ENCODE assay signal across 1 cellular context in the genomic region with DNA sequence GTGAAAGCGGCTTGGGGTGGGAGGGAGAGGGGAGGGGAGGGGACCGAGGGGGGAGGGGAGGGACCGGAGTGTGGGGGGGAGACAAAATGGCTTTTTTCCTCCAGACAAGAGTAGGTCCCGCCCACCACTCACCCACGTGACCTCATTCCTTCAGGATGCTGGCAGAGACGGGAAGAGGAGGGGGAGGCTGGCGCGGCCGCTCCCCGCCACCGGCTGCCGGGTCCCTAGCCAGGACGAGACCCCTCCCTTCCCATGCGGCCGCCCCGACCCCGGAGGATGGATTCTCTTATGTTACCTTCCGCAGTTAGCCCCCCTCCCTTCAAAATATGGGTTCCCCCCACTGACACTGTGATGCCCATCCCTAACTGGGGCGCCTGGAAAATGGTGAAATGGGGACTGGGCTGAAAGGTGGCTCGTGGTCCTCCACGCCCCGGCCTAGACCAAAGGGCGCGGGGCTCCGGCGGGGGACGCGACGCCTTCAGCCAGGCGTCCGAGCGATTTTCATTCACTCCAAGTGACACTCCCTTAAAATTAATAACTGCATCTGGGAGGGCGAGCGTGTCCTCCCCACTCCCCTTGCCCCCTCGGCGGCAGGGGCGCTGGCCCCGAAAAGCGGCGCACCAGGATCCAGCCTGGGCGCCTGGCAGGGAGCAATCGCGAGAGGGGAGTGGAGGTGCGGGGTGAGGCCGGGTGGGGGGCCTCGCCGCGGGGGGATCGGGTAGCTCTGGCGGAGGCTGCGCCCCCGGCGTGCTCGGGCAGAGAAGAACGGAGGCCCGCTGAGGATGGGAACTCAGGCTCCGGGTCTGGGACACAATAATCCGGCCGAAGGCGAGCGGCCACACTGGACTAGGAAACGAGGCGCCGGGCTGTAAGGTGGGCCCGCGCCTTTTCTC.
TF ChIP-seq lines count a peak whose summit lies in the region.

A gene (minus strand): TSS at position 8 of the 893 bp plus-strand sequence. CDS start 7,934 bp downstream, outside the sequence.

TF ChIP-seq in HepG2, 621 proteins besides CTCF, POLR2A, EP300 and RAD21 (continued from another document and continues in another):
- TF ChIP-seq, protein P1, sequence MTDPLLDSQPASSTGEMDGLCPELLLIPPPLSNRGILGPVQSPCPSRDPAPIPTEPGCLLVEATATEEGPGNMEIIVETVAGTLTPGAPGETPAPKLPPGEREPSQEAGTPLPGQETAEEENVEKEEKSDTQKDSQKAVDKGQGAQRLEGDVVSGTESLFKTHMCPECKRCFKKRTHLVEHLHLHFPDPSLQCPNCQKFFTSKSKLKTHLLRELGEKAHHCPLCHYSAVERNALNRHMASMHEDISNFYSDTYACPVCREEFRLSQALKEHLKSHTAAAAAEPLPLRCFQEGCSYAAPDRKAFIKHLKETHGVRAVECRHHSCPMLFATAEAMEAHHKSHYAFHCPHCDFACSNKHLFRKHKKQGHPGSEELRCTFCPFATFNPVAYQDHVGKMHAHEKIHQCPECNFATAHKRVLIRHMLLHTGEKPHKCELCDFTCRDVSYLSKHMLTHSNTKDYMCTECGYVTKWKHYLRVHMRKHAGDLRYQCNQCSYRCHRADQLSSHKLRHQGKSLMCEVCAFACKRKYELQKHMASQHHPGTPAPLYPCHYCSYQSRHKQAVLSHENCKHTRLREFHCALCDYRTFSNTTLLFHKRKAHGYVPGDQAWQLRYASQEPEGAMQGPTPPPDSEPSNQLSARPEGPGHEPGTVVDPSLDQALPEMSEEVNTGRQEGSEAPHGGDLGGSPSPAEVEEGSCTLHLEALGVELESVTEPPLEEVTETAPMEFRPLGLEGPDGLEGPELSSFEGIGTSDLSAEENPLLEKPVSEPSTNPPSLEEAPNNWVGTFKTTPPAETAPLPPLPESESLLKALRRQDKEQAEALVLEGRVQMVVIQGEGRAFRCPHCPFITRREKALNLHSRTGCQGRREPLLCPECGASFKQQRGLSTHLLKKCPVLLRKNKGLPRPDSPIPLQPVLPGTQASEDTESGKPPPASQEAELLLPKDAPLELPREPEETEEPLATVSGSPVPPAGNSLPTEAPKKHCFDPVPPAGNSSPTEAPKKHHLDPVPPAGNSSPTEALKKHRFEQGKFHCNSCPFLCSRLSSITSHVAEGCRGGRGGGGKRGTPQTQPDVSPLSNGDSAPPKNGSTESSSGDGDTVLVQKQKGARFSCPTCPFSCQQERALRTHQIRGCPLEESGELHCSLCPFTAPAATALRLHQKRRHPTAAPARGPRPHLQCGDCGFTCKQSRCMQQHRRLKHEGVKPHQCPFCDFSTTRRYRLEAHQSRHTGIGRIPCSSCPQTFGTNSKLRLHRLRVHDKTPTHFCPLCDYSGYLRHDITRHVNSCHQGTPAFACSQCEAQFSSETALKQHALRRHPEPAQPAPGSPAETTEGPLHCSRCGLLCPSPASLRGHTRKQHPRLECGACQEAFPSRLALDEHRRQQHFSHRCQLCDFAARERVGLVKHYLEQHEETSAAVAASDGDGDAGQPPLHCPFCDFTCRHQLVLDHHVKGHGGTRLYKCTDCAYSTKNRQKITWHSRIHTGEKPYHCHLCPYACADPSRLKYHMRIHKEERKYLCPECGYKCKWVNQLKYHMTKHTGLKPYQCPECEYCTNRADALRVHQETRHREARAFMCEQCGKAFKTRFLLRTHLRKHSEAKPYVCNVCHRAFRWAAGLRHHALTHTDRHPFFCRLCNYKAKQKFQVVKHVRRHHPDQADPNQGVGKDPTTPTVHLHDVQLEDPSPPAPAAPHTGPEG (CRISPR knock-in tag; IDR thresholded peaks at IDR 0.05), result no peak
- peak; percentile 72 for TF ChIP-seq HNRNPK (IDR thresholded peaks at IDR 0.05; ENCODE audit: low read depth, low read length, poor library complexity, severe bottlenecking)
- no peak for TF ChIP-seq MTA3 (CRISPR knock-in tag; IDR thresholded peaks at IDR 0.05)
- 0 out of 2 replicates have a peak, but pooled peaks have one; percentile 3 for TF ChIP-seq ZNF598 (CRISPR knock-in tag; IDR thresholded peaks at IDR 0.05; ENCODE audit: borderline replicate concordance)
- no peak for TF ChIP-seq BRCA1 (CRISPR knock-in tag; IDR thresholded peaks at IDR 0.05)
- no peak for TF ChIP-seq NBN (conservative IDR thresholded peaks at IDR 0.05)
- TF ChIP-seq, protein P2, sequence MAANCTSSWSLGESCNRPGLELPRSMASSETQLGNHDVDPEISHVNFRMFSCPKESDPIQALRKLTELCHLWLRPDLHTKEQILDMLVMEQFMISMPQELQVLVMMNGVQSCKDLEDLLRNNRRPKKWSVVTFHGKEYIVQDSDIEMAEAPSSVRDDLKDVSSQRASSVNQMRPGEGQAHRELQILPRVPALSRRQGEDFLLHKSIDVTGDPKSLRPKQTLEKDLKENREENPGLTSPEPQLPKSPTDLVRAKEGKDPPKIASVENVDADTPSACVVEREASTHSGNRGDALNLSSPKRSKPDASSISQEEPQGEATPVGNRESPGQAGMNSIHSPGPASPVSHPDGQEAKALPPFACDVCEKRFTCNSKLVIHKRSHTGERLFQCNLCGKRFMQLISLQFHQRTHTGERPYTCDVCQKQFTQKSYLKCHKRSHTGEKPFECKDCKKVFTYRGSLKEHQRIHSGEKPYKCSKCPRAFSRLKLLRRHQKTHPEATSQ (CRISPR knock-in tag; IDR thresholded peaks at IDR 0.05; ENCODE audit: borderline replicate concordance), result no peak; the same call in 1 of the 2 replicates
- TF ChIP-seq NFKBIZ (CRISPR knock-in tag; IDR thresholded peaks at IDR 0.05), result no peak
- no peak for TF ChIP-seq ZNF205 (CRISPR knock-in tag; IDR thresholded peaks at IDR 0.05)
- TF ChIP-seq ZNF431 (CRISPR knock-in tag; IDR thresholded peaks at IDR 0.05; ENCODE audit: borderline replicate concordance, low read depth), result no peak
- TF ChIP-seq ZNF780A (CRISPR knock-in tag; IDR thresholded peaks at IDR 0.05), result no peak
- TF ChIP-seq ZFAT (CRISPR knock-in tag; conservative IDR thresholded peaks at IDR 0.05), result no peak
- TF ChIP-seq, protein P3, sequence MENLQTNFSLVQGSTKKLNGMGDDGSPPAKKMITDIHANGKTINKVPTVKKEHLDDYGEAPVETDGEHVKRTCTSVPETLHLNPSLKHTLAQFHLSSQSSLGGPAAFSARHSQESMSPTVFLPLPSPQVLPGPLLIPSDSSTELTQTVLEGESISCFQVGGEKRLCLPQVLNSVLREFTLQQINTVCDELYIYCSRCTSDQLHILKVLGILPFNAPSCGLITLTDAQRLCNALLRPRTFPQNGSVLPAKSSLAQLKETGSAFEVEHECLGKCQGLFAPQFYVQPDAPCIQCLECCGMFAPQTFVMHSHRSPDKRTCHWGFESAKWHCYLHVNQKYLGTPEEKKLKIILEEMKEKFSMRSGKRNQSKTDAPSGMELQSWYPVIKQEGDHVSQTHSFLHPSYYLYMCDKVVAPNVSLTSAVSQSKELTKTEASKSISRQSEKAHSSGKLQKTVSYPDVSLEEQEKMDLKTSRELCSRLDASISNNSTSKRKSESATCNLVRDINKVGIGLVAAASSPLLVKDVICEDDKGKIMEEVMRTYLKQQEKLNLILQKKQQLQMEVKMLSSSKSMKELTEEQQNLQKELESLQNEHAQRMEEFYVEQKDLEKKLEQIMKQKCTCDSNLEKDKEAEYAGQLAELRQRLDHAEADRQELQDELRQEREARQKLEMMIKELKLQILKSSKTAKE (CRISPR knock-in tag; IDR thresholded peaks at IDR 0.05; ENCODE audit: borderline replicate concordance), result 0 out of 2 replicates have a peak, but pooled peaks have one; percentile 9
- TF ChIP-seq, protein P4, sequence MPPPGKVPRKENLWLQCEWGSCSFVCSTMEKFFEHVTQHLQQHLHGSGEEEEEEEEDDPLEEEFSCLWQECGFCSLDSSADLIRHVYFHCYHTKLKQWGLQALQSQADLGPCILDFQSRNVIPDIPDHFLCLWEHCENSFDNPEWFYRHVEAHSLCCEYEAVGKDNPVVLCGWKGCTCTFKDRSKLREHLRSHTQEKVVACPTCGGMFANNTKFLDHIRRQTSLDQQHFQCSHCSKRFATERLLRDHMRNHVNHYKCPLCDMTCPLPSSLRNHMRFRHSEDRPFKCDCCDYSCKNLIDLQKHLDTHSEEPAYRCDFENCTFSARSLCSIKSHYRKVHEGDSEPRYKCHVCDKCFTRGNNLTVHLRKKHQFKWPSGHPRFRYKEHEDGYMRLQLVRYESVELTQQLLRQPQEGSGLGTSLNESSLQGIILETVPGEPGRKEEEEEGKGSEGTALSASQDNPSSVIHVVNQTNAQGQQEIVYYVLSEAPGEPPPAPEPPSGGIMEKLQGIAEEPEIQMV (CRISPR knock-in tag; IDR thresholded peaks at IDR 0.05; ENCODE audit: low read depth), result no peak
- TF ChIP-seq, protein P5, sequence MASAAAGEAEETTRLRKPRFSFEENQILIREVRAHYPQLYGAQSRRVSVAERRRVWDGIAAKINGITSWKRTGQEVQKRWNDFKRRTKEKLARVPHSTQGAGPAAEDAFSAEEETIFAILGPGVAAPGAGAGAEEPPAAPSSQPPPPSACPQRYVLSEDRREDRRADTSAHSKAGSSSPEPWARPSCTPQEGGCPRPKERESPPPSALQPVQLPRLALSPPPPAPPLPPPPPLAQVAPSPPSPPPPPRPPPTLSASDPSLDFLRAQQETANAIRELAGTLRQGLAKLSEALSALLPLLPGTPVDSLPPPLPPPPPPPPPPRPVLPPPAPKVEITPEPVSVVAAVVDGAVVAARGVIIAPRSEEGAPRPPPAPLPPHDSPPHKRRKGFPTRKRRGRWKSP (CRISPR knock-in tag; IDR thresholded peaks at IDR 0.05), result no peak
- no peak for TF ChIP-seq ZNF496 (CRISPR knock-in tag; IDR thresholded peaks at IDR 0.05; ENCODE audit: insufficient replicate concordance)
- peak; percentile 19; the same call in 1 of the 2 replicates for TF ChIP-seq RXRB (CRISPR knock-in tag; IDR thresholded peaks at IDR 0.05; ENCODE audit: borderline replicate concordance)
- 0 out of 2 replicates have a peak, but pooled peaks have one; percentile 26 for TF ChIP-seq ZNF224 (CRISPR knock-in tag; IDR thresholded peaks at IDR 0.05)
- TF ChIP-seq, protein P6, sequence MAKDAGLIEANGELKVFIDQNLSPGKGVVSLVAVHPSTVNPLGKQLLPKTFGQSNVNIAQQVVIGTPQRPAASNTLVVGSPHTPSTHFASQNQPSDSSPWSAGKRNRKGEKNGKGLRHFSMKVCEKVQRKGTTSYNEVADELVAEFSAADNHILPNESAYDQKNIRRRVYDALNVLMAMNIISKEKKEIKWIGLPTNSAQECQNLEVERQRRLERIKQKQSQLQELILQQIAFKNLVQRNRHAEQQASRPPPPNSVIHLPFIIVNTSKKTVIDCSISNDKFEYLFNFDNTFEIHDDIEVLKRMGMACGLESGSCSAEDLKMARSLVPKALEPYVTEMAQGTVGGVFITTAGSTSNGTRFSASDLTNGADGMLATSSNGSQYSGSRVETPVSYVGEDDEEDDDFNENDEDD (CRISPR knock-in tag; IDR thresholded peaks at IDR 0.05; ENCODE audit: borderline replicate concordance), result no peak
- TF ChIP-seq CCDC6 (CRISPR knock-in tag; IDR thresholded peaks at IDR 0.05), result 0 out of 2 replicates have a peak, but pooled peaks have one; percentile 16
- TF ChIP-seq, protein P7, sequence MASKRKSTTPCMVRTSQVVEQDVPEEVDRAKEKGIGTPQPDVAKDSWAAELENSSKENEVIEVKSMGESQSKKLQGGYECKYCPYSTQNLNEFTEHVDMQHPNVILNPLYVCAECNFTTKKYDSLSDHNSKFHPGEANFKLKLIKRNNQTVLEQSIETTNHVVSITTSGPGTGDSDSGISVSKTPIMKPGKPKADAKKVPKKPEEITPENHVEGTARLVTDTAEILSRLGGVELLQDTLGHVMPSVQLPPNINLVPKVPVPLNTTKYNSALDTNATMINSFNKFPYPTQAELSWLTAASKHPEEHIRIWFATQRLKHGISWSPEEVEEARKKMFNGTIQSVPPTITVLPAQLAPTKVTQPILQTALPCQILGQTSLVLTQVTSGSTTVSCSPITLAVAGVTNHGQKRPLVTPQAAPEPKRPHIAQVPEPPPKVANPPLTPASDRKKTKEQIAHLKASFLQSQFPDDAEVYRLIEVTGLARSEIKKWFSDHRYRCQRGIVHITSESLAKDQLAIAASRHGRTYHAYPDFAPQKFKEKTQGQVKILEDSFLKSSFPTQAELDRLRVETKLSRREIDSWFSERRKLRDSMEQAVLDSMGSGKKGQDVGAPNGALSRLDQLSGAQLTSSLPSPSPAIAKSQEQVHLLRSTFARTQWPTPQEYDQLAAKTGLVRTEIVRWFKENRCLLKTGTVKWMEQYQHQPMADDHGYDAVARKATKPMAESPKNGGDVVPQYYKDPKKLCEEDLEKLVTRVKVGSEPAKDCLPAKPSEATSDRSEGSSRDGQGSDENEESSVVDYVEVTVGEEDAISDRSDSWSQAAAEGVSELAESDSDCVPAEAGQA (IDR thresholded peaks at IDR 0.05; ENCODE audit: low read depth), result no peak
- TF ChIP-seq, protein P7 (CRISPR knock-in tag; IDR thresholded peaks at IDR 0.05; ENCODE audit: borderline replicate concordance), result no peak
- no peak for TF ChIP-seq PLRG1 (conservative IDR thresholded peaks at IDR 0.05)
- TF ChIP-seq ZNF709 (CRISPR knock-in tag; IDR thresholded peaks at IDR 0.05), result no peak
- no peak for TF ChIP-seq ZNF101 (CRISPR knock-in tag; IDR thresholded peaks at IDR 0.05; ENCODE audit: borderline replicate concordance, low read depth)
- no peak for TF ChIP-seq CBX1 (IDR thresholded peaks at IDR 0.05; ENCODE audit: low read depth)
- TF ChIP-seq ZFY (CRISPR knock-in tag; IDR thresholded peaks at IDR 0.05), result no peak; the same call in 1 of the 2 replicates
- TF ChIP-seq ZNF891 (CRISPR knock-in tag; IDR thresholded peaks at IDR 0.05), result peak; percentile 50; the same call in 1 of the 2 replicates
- peak; percentile 55; the same call in 1 of the 2 replicates for TF ChIP-seq ZNF749 (CRISPR knock-in tag; IDR thresholded peaks at IDR 0.05; ENCODE audit: borderline replicate concordance)
- no peak for TF ChIP-seq ZNF230 (CRISPR knock-in tag; IDR thresholded peaks at IDR 0.05)
- 0 out of 2 replicates have a peak, but pooled peaks have one; percentile 21 for TF ChIP-seq ZNF605 (CRISPR knock-in tag; IDR thresholded peaks at IDR 0.05)
- TF ChIP-seq SALL1 (CRISPR knock-in tag; IDR thresholded peaks at IDR 0.05), result no peak
- TF ChIP-seq JUNB (CRISPR knock-in tag; IDR thresholded peaks at IDR 0.05; ENCODE audit: borderline replicate concordance), result no peak
